Comparison of ENCODE assay signal across 20 cellular contexts in genomic region chr3:119229190-119229589, GRCh38. TPM values are rescaled to one million over a fixed set of nuclear protein-coding genes. Genes with fewer than 3 reads are reported as not detected.
A peak's percentile ranks its signal among the peaks of the same experiment; 100 is the strongest.
DNase-seq lines count a peak whose midpoint lies in the region; ATAC-seq and TF ChIP-seq lines count a peak whose summit lies in the region.
"Had no signal": no experiment of that assay in that cellular context is flagged by ENCODE, and none has a peak within 500 bp of the region (broad histone marks: within the 10 kb centered on the region; RNA-seq: fewer than 3 reads in every experiment).

No MANE protein-coding gene starts in this region.

- no peaks in the 10 kb centered on the region for H3K9me2 ChIP-seq in PC-3 (replicated peaks; ENCODE audit: low read length)

- H3K27ac Mint-ChIP-seq in activated naive CD4-positive, alpha-beta T cell treated with anti-CD3 and anti-CD28 coated beads for 36 hours = peak overlapping the region; percentile 50
- no peak overlapping the region for H3K27ac Mint-ChIP-seq in activated naive CD4-positive, alpha-beta T cell treated with anti-CD3 and anti-CD28 coated beads, Interleukin-2, amount 10 ng/mL, durations not matched to agents 7 days and 5 days

- H4K20me1 ChIP-seq in PC-3 (ENCODE audit: low read length) = no peaks in the 10 kb centered on the region

- H3K4me1 Mint-ChIP-seq in activated naive CD4-positive, alpha-beta T cell treated with anti-CD3 and anti-CD28 coated beads for 36 hours (ENCODE audit: low read depth) = peaks cover 71% of the 10 kb centered on the region
- peaks cover 33% of the 10 kb centered on the region for H3K4me1 Mint-ChIP-seq in activated naive CD4-positive, alpha-beta T cell treated with anti-CD3 and anti-CD28 coated beads, Interleukin-2, amount 10 ng/mL, durations not matched to agents 7 days and 5 days

- no peak for ATAC-seq in PC-3
- ATAC-seq: A549, HCT116, HepG2 had no signal

- H3K9ac ChIP-seq in PC-3 (ENCODE audit: low read length) (no peak overlapping the region), mucosa of rectum (ENCODE audit: low read depth in 1 of 2, low read length in 2 of 2) (no peak overlapping the region)

- no peaks in the 10 kb centered on the region for H3K9me3 Mint-ChIP-seq in activated naive CD4-positive, alpha-beta T cell treated with anti-CD3 and anti-CD28 coated beads for 36 hours
- no peaks in the 10 kb centered on the region for H3K9me3 Mint-ChIP-seq in activated naive CD4-positive, alpha-beta T cell treated with anti-CD3 and anti-CD28 coated beads, Interleukin-2, amount 10 ng/mL, durations not matched to agents 7 days and 5 days
- H3K9me3 Mint-ChIP-seq: CD4-positive, alpha-beta memory T cell had no signal

- H3K4me3 ChIP-seq in PC-3 (ENCODE audit: low read length) (no peak overlapping the region), mucosa of rectum (ENCODE audit: low read length in 2 of 2) (no peak overlapping the region)
- H3K4me3 ChIP-seq: A549 had no signal

- H3K36me3 Mint-ChIP-seq in activated naive CD4-positive, alpha-beta T cell treated with anti-CD3 and anti-CD28 coated beads for 36 hours (ENCODE audit: low read depth) = peaks cover 47% of the 10 kb centered on the region
- H3K36me3 Mint-ChIP-seq in activated naive CD4-positive, alpha-beta T cell treated with anti-CD3 and anti-CD28 coated beads, Interleukin-2, amount 10 ng/mL, durations not matched to agents 7 days and 5 days = peaks cover 68% of the 10 kb centered on the region

- CTCF ChIA-PET in activated naive CD4-positive, alpha-beta T cell treated with anti-CD3 and anti-CD28 coated beads for 36 hours (lab: Charles Lee) = no interaction called here
- CTCF ChIA-PET in activated naive CD4-positive, alpha-beta T cell treated with anti-CD3 and anti-CD28 coated beads, Interleukin-2, amount 10 ng/mL, durations not matched to agents 7 days and 5 days (lab: Charles Lee) = no interaction called here
- CTCF ChIA-PET in PC-3 (lab: Charles Lee) = no interaction called here

- H3K27me3 Mint-ChIP-seq in activated naive CD4-positive, alpha-beta T cell treated with anti-CD3 and anti-CD28 coated beads for 36 hours (ENCODE audit: low read depth) = no peaks in the 10 kb centered on the region
- no peaks in the 10 kb centered on the region for H3K27me3 Mint-ChIP-seq in activated naive CD4-positive, alpha-beta T cell treated with anti-CD3 and anti-CD28 coated beads, Interleukin-2, amount 10 ng/mL, durations not matched to agents 7 days and 5 days
- H3K27me3 Mint-ChIP-seq: CD4-positive, alpha-beta memory T cell had no signal

- H3F3A ChIP-seq in PC-3 (ENCODE audit: low read length, unreplicated experiment) = no peaks in the 10 kb centered on the region

- POLR2A ChIA-PET in PC-3 (lab: Charles Lee; ENCODE audit: unreplicated experiment) = no interaction called here

- H3K27ac ChIP-seq in PC-3 (ENCODE audit: low read length) (peak overlapping the region; percentile 54), mucosa of rectum (ENCODE audit: low read depth in 2 of 2, low read length in 2 of 2) (peak overlapping the region; percentile 32 to 65)
- H3K27ac ChIP-seq: 22Rv1, C4-2B had no signal

- no peak for DNase-seq in activated naive CD4-positive, alpha-beta T cell treated with anti-CD3 and anti-CD28 coated beads for 36 hours
- DNase-seq in activated naive CD4-positive, alpha-beta T cell treated with anti-CD3 and anti-CD28 coated beads, Interleukin-2, amount 10 ng/mL, durations not matched to agents 7 days and 5 days = no peak
- DNase-seq in PC-3 (no peak), hippocampal formation (lab: John Stamatoyannopoulos, UW) (no peak), SHP77 treated with DMSO at 0.1 percent for 48 hours (lab: John Stamatoyannopoulos, UW) (no peak), retina (no peak)
- DNase-seq: AML-193; CD4-positive, alpha-beta memory T cell; DMS153; DMS79; GDM1; GOT3; H7 had no signal

- no peak overlapping the region for H3K4me2 ChIP-seq in PC-3 (ENCODE audit: low read length)

- intact Hi-C loops in activated naive CD4-positive, alpha-beta T cell treated with anti-CD3 and anti-CD28 coated beads for 36 hours (cut with micrococcal nuclease) = loop anchor here (10.0 kb wide), 1 partner anchor 1516 kb away; the partner anchor contains the start of genes GTF2E1 and RABL3
- intact Hi-C loops in PC-3 (cut with micrococcal nuclease) = no loop called here

- no TSS peak for BruUV-seq in PC-3 (replicated peaks; lab: Mats Ljungman, UMichigan)

- H3K36me3 ChIP-seq in PC-3 (ENCODE audit: low read depth, low read length) (peaks cover 63% of the 10 kb centered on the region), mucosa of rectum (ENCODE audit: control insufficient read depth in 2 of 2, insufficient read depth in 2 of 2, low read length in 2 of 2) (peaks cover 55 to 62% of the 10 kb centered on the region in 2 donors)

- TF ChIP-seq CTCF in PC-3 (conservative IDR thresholded peaks at IDR 0.05; ENCODE audit: low read depth, low read length) = no peak

- no peaks in the 10 kb centered on the region for H3K27me3 ChIP-seq in PC-3 (ENCODE audit: low read length)
- no peaks in the 10 kb centered on the region for H3K27me3 ChIP-seq in mucosa of rectum (ENCODE audit: control insufficient read depth in 2 of 2, insufficient read depth in 2 of 2, low read length in 2 of 2)

- H3K4me1 ChIP-seq in PC-3 (ENCODE audit: insufficient read depth, low read length) (peaks cover 20% of the 10 kb centered on the region), mucosa of rectum (ENCODE audit: control insufficient read depth in 2 of 2, insufficient read depth in 2 of 2, low read length in 2 of 2) (peaks cover 22 to 34% of the 10 kb centered on the region in 2 donors)

- H3K79me2 ChIP-seq in PC-3 (ENCODE audit: low read length) = peaks cover 7% of the 10 kb centered on the region; the same call in 1 of the 2 replicates

- no peaks in the 10 kb centered on the region for H3K9me3 ChIP-seq in PC-3 (ENCODE audit: low read length)
- H3K9me3 ChIP-seq in mucosa of rectum (ENCODE audit: control insufficient read depth in 2 of 2, low read length in 2 of 2) = no peaks in the 10 kb centered on the region
- H3K9me3 ChIP-seq: A549 had no signal

- no peak overlapping the region for H2AFZ ChIP-seq in PC-3 (ENCODE audit: low read length)

- H3K4me3 Mint-ChIP-seq in activated naive CD4-positive, alpha-beta T cell treated with anti-CD3 and anti-CD28 coated beads for 36 hours = no peak overlapping the region
- H3K4me3 Mint-ChIP-seq in activated naive CD4-positive, alpha-beta T cell treated with anti-CD3 and anti-CD28 coated beads, Interleukin-2, amount 10 ng/mL, durations not matched to agents 7 days and 5 days = no peak overlapping the region
- H3K4me3 Mint-ChIP-seq: CD4-positive, alpha-beta memory T cell had no signal

RNA-seq across cellular contexts. Expression of gene B4GALT4, which starts 11.5 kb away (rescaled TPM):
- 10 to 100 TPM; 22.0 to 22.8 TPM for total RNA-seq in activated naive CD4-positive, alpha-beta T cell treated with anti-CD3 and anti-CD28 coated beads for 36 hours
- 37.6 and 40.8 TPM in 2 replicates for total RNA-seq in PC-3 (2014; rRNA removed)

RNA-seq across cellular contexts. Expression of gene UPK1B, which starts 55.8 kb away (rescaled TPM):
- under 1 TPM in 1 of 2 experiments, not detected in 1; 0.21 TPM for total RNA-seq in activated naive CD4-positive, alpha-beta T cell treated with anti-CD3 and anti-CD28 coated beads for 36 hours
- 0.04 TPM in 1 of 2 replicates, not detected in the other for total RNA-seq in PC-3 (2014; rRNA removed)
- total RNA-seq: CD4-positive, alpha-beta memory T cell; Daoy; HepG2 had no signal
